ENCODE assay signal across 8 cellular contexts in genomic region chr15:78264304-78265136, GRCh38. TPM values are rescaled to one million over a fixed set of nuclear protein-coding genes. Genes with fewer than 3 reads are reported as not detected.
A peak's percentile ranks its signal among the peaks of the same experiment; 100 is the strongest.
DNase-seq lines count a peak whose midpoint lies in the region; ATAC-seq and TF ChIP-seq lines count a peak whose summit lies in the region.

DNAJA4 (plus strand) TSS chr15:78264562; CDS start chr15:78264764, 202 bp downstream.

- TF ChIP-seq CTCF in GM10248 (IDR thresholded peaks at IDR 0.05; ENCODE audit: control extremely low read depth, extremely low read depth, low read depth, missing control alignments) (peak; percentile 27), adrenal gland (IDR thresholded peaks at IDR 0.05) (no peak), retinal pigment epithelial cell (conservative IDR thresholded peaks at IDR 0.05; ENCODE audit: low read depth, low read length) (peak; percentile 36)

- CTCF ChIA-PET in GM10248 (lab: Yijun Ruan, JAX) = interaction anchor here (1.0 to 1.6 kb wide), 5 partner anchors 10 to 178 kb away, joined by 3 to 8 read pairs (median 3); partner anchors contain the start of gene SKIC8

- TF ChIP-seq POLR2A in adrenal gland (IDR thresholded peaks at IDR 0.05) = peak in 1 of 2 donors; percentile 31

- H3K9me3 ChIP-seq in SJSA1 (replicated peaks) = no peaks in the 10 kb centered on the region
- no peaks in the 10 kb centered on the region for H3K9me3 ChIP-seq in adrenal gland (replicated peaks in 1 of 3)

- peak; percentile 72 for DNase-seq in GM10248 (ENCODE audit: extremely low spot score)
- DNase-seq in SJSA1 (ENCODE audit: low read depth in 1 of 2, low spot score in 2 of 2) = no peak
- peak; percentile 57 to 80 (median 64) for DNase-seq in adrenal gland
- peak; percentile 80 for DNase-seq in left ventricle myocardium superior
- no peak for DNase-seq in retinal pigment epithelial cell (ENCODE audit: low read depth)
- no peak for DNase-seq in NCI-H2196 (lab: John Stamatoyannopoulos, UW; ENCODE audit: unreplicated experiment)

- intact Hi-C loops in adrenal gland (cut with DNase I) = no loop called here
- intact Hi-C loops in left ventricle myocardium superior (cut with micrococcal nuclease) = no loop called here

- ATAC-seq in left ventricle myocardium superior (peak; percentile 53), HG03159 (IDR thresholded peaks at IDR 0.05; ENCODE audit: unreplicated experiment) (no peak)

- peaks cover 19% of the 10 kb centered on the region for H3K27me3 ChIP-seq in SJSA1 (replicated peaks)
- no peaks in the 10 kb centered on the region for H3K27me3 ChIP-seq in adrenal gland

- H3K27ac ChIP-seq in SJSA1 = no peak within 1 kb of the TSS
- H3K27ac ChIP-seq in adrenal gland = peak within 1 kb of the TSS in 3 of 5 donors; percentile 37 to 74 (median 73)
- peak within 1 kb of the TSS; percentile 84 for H3K27ac ChIP-seq in urinary bladder (ENCODE audit: low read depth)

- peak within 1 kb of the TSS; percentile 15; the same call in 1 of the 2 replicates for H3K4me3 ChIP-seq in SJSA1
- peak within 1 kb of the TSS in 3 of 4 donors; percentile 45 to 67 (median 51) for H3K4me3 ChIP-seq in adrenal gland
- H3K4me3 ChIP-seq in retinal pigment epithelial cell (ENCODE audit: low read length) = peak within 1 kb of the TSS; percentile 54
- H3K4me3 ChIP-seq in urinary bladder (ENCODE audit: low read depth, low read length) = peak within 1 kb of the TSS; percentile 64

- H3K4me1 ChIP-seq in SJSA1 (replicated peaks) (no peaks in the 10 kb centered on the region), adrenal gland (replicated peaks in 1 of 2) (peaks cover 8 to 21% of the 10 kb centered on the region in 2 donors), urinary bladder (ENCODE audit: insufficient read depth) (peaks cover 6% of the 10 kb centered on the region)

- WGBS in adrenal gland, 4 donors = 3 to 4% (median 3%) methylated on average over 30 to 107 of the region's 107 CpGs; no CpG with 5 or more reads in 1 of the 4 donors
- WGBS in urinary bladder = 3% methylated on average over 107 of the region's 107 CpGs

- POLR2A ChIA-PET in GM10248 (lab: Yijun Ruan, JAX) = interaction anchor here (0.6 to 2.6 kb wide), 4 partner anchors 133 to 608 kb away, joined by 3 to 7 read pairs (median 4); partner anchors contain the start of genes CHRNA5 and CIB2

- H3K36me3 ChIP-seq in SJSA1 (no peaks in the 10 kb centered on the region), adrenal gland (replicated peaks in 1 of 2) (no peaks in the 10 kb centered on the region), urinary bladder (ENCODE audit: insufficient read depth) (no peaks in the 10 kb centered on the region)

RNA-seq across cellular contexts. Expression of gene DNAJA4, which starts in this region (rescaled TPM):
- total RNA-seq in SJSA1 (2014; rRNA removed; shearing (Covaris generic)) = 0.09 and 0.16 TPM in 2 replicates
- total RNA-seq in adrenal gland = 10 to 100 TPM; 11.7 to 26.2 (median 21.8) TPM
- polyA plus RNA-seq in adrenal gland = 10 to 100 TPM; 18.8 to 43.5 (median 19.8) TPM
- total RNA-seq in left ventricle myocardium superior = 85.9 TPM
- total RNA-seq in urinary bladder = 23.4 TPM
- polyA plus RNA-seq in urinary bladder = 18.5 TPM

Comparison
In these comparisons a context has a peak if more than half of its experiments do, and no peak if none do; other contexts are left out.
1. RNA of gene DNAJA4 (total RNA-seq): 85.9 TPM in left ventricle myocardium superior (single experiment), 23.4 TPM in urinary bladder (single experiment) and 11.7 to 26.2 TPM in adrenal gland; 0.09 to 0.16 TPM in SJSA1; every median in the first group is over 10 times any median in the second.
2. DNase-seq: peak in GM10248 (single experiment), adrenal gland (7 of 7) and left ventricle myocardium superior (single experiment); none in SJSA1 (0 of 2), retinal pigment epithelial cell (single experiment) and NCI-H2196 (single experiment).
3. CTCF ChIP-seq: peak in GM10248 (single experiment) and retinal pigment epithelial cell (single experiment); none in adrenal gland (0 of 6).
4. Peak in every context shown above with its lines, with median percentiles within 50 percentile points of each other: H3K4me3 ChIP-seq.